ENCODE assay signal across 1 cellular context in the genomic region with DNA sequence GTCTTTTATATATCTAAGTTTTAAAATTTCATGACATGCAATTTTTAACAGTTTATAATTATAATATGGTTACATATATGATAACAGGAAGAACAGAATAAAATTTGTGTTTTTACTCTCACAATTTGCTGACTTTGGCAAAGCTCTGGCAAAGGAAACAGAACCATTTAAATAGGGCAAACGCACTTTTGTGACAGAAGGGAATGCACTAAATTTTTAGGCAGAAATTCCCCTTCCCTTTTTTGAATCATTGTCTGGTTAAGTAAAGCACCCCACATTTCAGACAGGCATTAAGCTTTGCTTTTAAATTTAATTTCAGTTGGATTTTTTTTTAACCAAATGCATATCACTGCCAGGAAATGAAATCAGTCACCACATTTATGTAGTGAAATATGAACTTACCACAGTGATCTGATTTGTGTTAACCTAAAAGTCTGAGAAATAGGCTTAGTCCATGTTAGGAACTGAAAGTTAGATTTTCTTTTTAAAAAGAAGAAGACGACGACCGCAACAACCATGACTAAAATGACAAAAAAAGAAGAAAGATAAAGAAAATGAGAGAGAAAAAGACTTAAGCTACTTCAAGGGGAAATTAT.
TF ChIP-seq lines count a peak whose summit lies in the region.

No MANE protein-coding gene starts in this region.

TF ChIP-seq in GM23338, 12 proteins besides CTCF, POLR2A, EP300 and RAD21 (continued from another document):
- TF ChIP-seq, protein P1, sequence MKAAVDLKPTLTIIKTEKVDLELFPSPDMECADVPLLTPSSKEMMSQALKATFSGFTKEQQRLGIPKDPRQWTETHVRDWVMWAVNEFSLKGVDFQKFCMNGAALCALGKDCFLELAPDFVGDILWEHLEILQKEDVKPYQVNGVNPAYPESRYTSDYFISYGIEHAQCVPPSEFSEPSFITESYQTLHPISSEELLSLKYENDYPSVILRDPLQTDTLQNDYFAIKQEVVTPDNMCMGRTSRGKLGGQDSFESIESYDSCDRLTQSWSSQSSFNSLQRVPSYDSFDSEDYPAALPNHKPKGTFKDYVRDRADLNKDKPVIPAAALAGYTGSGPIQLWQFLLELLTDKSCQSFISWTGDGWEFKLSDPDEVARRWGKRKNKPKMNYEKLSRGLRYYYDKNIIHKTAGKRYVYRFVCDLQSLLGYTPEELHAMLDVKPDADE (IDR thresholded peaks at IDR 0.05): no peak
